Comparison of ENCODE assay signal across 28 cellular contexts in genomic region chr2:39160982-39161381, GRCh38. TPM values are rescaled to one million over a fixed set of nuclear protein-coding genes. Genes with fewer than 3 reads are reported as not detected.
A peak's percentile ranks its signal among the peaks of the same experiment; 100 is the strongest.
DNase-seq lines count a peak whose midpoint lies in the region; ATAC-seq and TF ChIP-seq lines count a peak whose summit lies in the region.
"Had no signal": no experiment of that assay in that cellular context is flagged by ENCODE, and none has a peak within 500 bp of the region (broad histone marks: within the 10 kb centered on the region; RNA-seq: fewer than 3 reads in every experiment).

No MANE protein-coding gene starts in this region.

- H3K4me2 ChIP-seq in SK-N-SH, result no peak overlapping the region

- H3K79me2 ChIP-seq in SK-N-SH (ENCODE audit: insufficient read depth), result no peaks in the 10 kb centered on the region

- H3K4me1 ChIP-seq in SK-N-SH (ENCODE audit: control insufficient read depth in 1 of 2, insufficient read depth in 2 of 2, low read depth in 1 of 2, low read length in 1 of 2) (no peaks in the 10 kb centered on the region), tibial artery (peaks cover 0 to 71% (median 10%) of the 10 kb centered on the region in 4 donors), aorta (ENCODE audit: control insufficient read depth in 1 of 2, insufficient read depth in 2 of 2, low read length in 2 of 2) (peaks cover 0 to 4% of the 10 kb centered on the region in 2 donors)
- H3K4me1 ChIP-seq: transverse colon had no signal

- no peaks in the 10 kb centered on the region for H3K9me2 ChIP-seq in SK-N-SH

- WGBS in SK-N-SH (ENCODE audit: low lambda C conversion rate), result 92% methylated on average over 3 of the region's 3 CpGs
- whole genome bisulfite sequencing in aorta, 2 donors, result 3 to 6% methylated on average over 3 of the region's 3 CpGs

- no peaks in the 10 kb centered on the region for H3F3A ChIP-seq in SK-N-SH (replicated peaks; ENCODE audit: insufficient read depth)

- H3K36me3 ChIP-seq in SK-N-SH (replicated peaks in 1 of 2; ENCODE audit: control insufficient read depth in 1 of 2, insufficient read depth in 2 of 2, low read length in 1 of 2) (no peaks in the 10 kb centered on the region), tibial artery (no peaks in the 10 kb centered on the region), aorta (ENCODE audit: control insufficient read depth in 1 of 2, insufficient read depth in 2 of 2, low read length in 1 of 2) (no peaks in the 10 kb centered on the region)
- H3K36me3 ChIP-seq: esophagus squamous epithelium, ovary, transverse colon had no signal

- H4K20me1 ChIP-seq in SK-N-SH (ENCODE audit: insufficient read depth), result no peaks in the 10 kb centered on the region

- no peaks in the 10 kb centered on the region for H3K27me3 Mint-ChIP-seq in activated T-cell treated with anti-CD3 and anti-CD28 coated beads, Interleukin-2, amount 50 U/mL, for 4 hours (ENCODE audit: low read depth)

- TF ChIP-seq CTCF in SK-N-SH (IDR thresholded peaks at IDR 0.05) (no peak), tibial artery (IDR thresholded peaks at IDR 0.05) (no peak)

- no peaks in the 10 kb centered on the region for H3K4me1 Mint-ChIP-seq in activated T-cell treated with anti-CD3 and anti-CD28 coated beads, Interleukin-2, amount 50 U/mL, for 4 hours (ENCODE audit: low read depth)

- no peak for TF ChIP-seq EP300 in SK-N-SH (IDR thresholded peaks at IDR 0.05; ENCODE audit: borderline replicate concordance in 1 of 2, low read depth in 1 of 2, low read length in 1 of 2)

- no peaks in the 10 kb centered on the region for H3K36me3 Mint-ChIP-seq in activated T-cell treated with anti-CD3 and anti-CD28 coated beads, Interleukin-2, amount 50 U/mL, for 4 hours (ENCODE audit: insufficient read depth)
- H3K36me3 Mint-ChIP-seq: CD8-positive, alpha-beta T cell; natural killer cell treated with Interleukin-12 subunit alpha and Interleukin-12 subunit beta and Interleukin-15 and Interleukin-18, amount 100 ng/mL, for 72 hours had no signal

- no peaks in the 10 kb centered on the region for H3K9me3 Mint-ChIP-seq in activated T-cell treated with anti-CD3 and anti-CD28 coated beads, Interleukin-2, amount 50 U/mL, for 4 hours
- H3K9me3 Mint-ChIP-seq: CD8-positive, alpha-beta T cell; endodermal cell; natural killer cell treated with Interleukin-12 subunit alpha and Interleukin-12 subunit beta and Interleukin-15 and Interleukin-18, amount 100 ng/mL, for 72 hours had no signal

- CTCF ChIA-PET in SK-N-SH (lab: Yijun Ruan, JAX), result interaction anchor here (0.9 to 1.9 kb wide), 3 partner anchors 18 to 213 kb away, joined by 3 to 6 read pairs (median 4); no protein-coding TSS in a partner anchor

- POLR2A ChIA-PET in SK-N-SH (lab: Yijun Ruan, JAX), result no interaction called here

- ATAC-seq in SK-N-SH treated with all-trans-retinoic acid at 6 μM for 48 hours (no peak), aorta (ENCODE audit: low FRiP score) (no peak), GM18498 (IDR thresholded peaks at IDR 0.05; ENCODE audit: unreplicated experiment) (no peak)
- ATAC-seq in activated T-cell treated with anti-CD3 and anti-CD28 coated beads, Interleukin-2, amount 50 U/mL, for 4 hours, result no peak
- ATAC-seq: CD8-positive, alpha-beta T cell; left colon; natural killer cell treated with Interleukin-12 subunit alpha and Interleukin-12 subunit beta and Interleukin-15 and Interleukin-18, amount 100 ng/mL, for 72 hours; right cardiac atrium had no signal

- H3K27ac ChIP-seq in SK-N-SH (ENCODE audit: low read depth in 2 of 2, low read length in 1 of 2) (no peak overlapping the region), tibial artery (peak overlapping the region; percentile 25 to 68), aorta (ENCODE audit: low read depth in 1 of 2, low read length in 2 of 2) (peak overlapping the region in 1 of 2 donors; percentile 69)
- H3K27ac ChIP-seq: ovary, transverse colon had no signal

- no peak overlapping the region for H3K4me3 Mint-ChIP-seq in activated T-cell treated with anti-CD3 and anti-CD28 coated beads, Interleukin-2, amount 50 U/mL, for 4 hours
- H3K4me3 Mint-ChIP-seq: CD8-positive, alpha-beta T cell; endodermal cell; natural killer cell treated with Interleukin-12 subunit alpha and Interleukin-12 subunit beta and Interleukin-15 and Interleukin-18, amount 100 ng/mL, for 72 hours; stimulated activated naive CD8-positive, alpha-beta T cell treated with anti-CD3 and anti-CD28 coated beads, Interleukin-15, Interleukin-2, amounts not matched to agents 100 ng/mL and 50 ng/mL, for 24 hours had no signal

- no peak for DNase-seq in SK-N-SH
- peak; percentile 61 for DNase-seq in fibroblast of gingiva (ENCODE audit: low read depth)
- DNase-seq in myocyte (ENCODE audit: low read depth), result peak; percentile 9
- DNase-seq in tibial artery, result no peak
- DNase-seq in aorta, result no peak
- no peak for DNase-seq in activated T-cell treated with anti-CD3 and anti-CD28 coated beads, Interleukin-2, amount 50 U/mL, for 4 hours
- DNase-seq: activated CD4-positive, alpha-beta T cell treated with anti-CD3 and anti-CD28 coated beads for 4 hours; activated naive CD4-positive, alpha-beta T cell; activated T-cell treated with anti-CD3 and anti-CD28 coated beads, Interleukin-2, amount 50 U/mL, for 48 hours; amniotic stem cell; CD8-positive, alpha-beta T cell; cortex of kidney; DMS53; endodermal cell; esophagus squamous epithelium; head of caudate nucleus; Karpas-422; left colon; MV-4-11; NCI-H69; ovary; right cardiac atrium; stimulated activated CD4-positive, alpha-beta T cell treated with anti-CD3 and anti-CD28 coated beads, Interleukin-15, amount 100 ng/mL, for 24 hours; transverse colon had no signal

- H3K9ac ChIP-seq in SK-N-SH, result no peak overlapping the region

- no peak for TF ChIP-seq RAD21 in SK-N-SH (IDR thresholded peaks at IDR 0.05; ENCODE audit: low read length)

- intact Hi-C loops in tibial artery (cut with DNase I; ENCODE audit: low total_unique reads), result no loop called here
- intact Hi-C loops in aorta (cut with DNase I), result loop anchor here (5.0 kb wide), 2 partner anchors 39 to 66 kb away; partner anchors contain the start of gene SOS1 (in 1 of the 2)

- no peak overlapping the region for H3K4me3 ChIP-seq in SK-N-SH (ENCODE audit: low read depth in 2 of 2, low read length in 1 of 2)
- no peak overlapping the region for H3K4me3 ChIP-seq in tibial artery
- no peak overlapping the region for H3K4me3 ChIP-seq in aorta (ENCODE audit: low read length in 2 of 2)
- H3K4me3 ChIP-seq: esophagus squamous epithelium, ovary, transverse colon had no signal

- H3K9me3 ChIP-seq in SK-N-SH (no peaks in the 10 kb centered on the region), tibial artery (no peaks in the 10 kb centered on the region), aorta (ENCODE audit: control insufficient read depth, low read length) (no peaks in the 10 kb centered on the region)
- H3K9me3 ChIP-seq: esophagus squamous epithelium, ovary, transverse colon had no signal

- H2AFZ ChIP-seq in SK-N-SH (ENCODE audit: low read depth), result no peak overlapping the region

- H3K27me3 ChIP-seq in SK-N-SH (ENCODE audit: insufficient read depth) (no peaks in the 10 kb centered on the region), tibial artery (no peaks in the 10 kb centered on the region), aorta (ENCODE audit: control insufficient read depth in 1 of 2, insufficient read depth in 2 of 2, low read length in 1 of 2) (no peaks in the 10 kb centered on the region)
- H3K27me3 ChIP-seq: esophagus squamous epithelium, ovary, transverse colon had no signal

TF ChIP-seq in SK-N-SH treated with all-trans-retinoic acid at 6 μM for 48 hours, 23 proteins besides CTCF, POLR2A, EP300 and RAD21:
- TF ChIP-seq CSDC2 (CRISPR knock-in tag; IDR thresholded peaks at IDR 0.05) (no peak), ISL1 (CRISPR knock-in tag; IDR thresholded peaks at IDR 0.05) (peak; percentile 68)

TF ChIP-seq in SK-N-SH, 30 proteins besides CTCF, POLR2A, EP300 and RAD21 (continues in another document):
- TF ChIP-seq FOSL2 (IDR thresholded peaks at IDR 0.05; ENCODE audit: borderline replicate concordance, low read depth) (no peak), TCF12 (IDR thresholded peaks at IDR 0.05) (no peak), CHD2 (IDR thresholded peaks at IDR 0.05; ENCODE audit: low read length, partially characterized antibody) (no peak), MXI1 (IDR thresholded peaks at IDR 0.05; ENCODE audit: low read depth, low read length) (no peak), REST (IDR thresholded peaks at IDR 0.05; ENCODE audit: low read depth, low read length) (no peak), FOXJ3 (CRISPR knock-in tag; IDR thresholded peaks at IDR 0.05) (no peak)

RNA-seq across cellular contexts. Expression of gene SOS1, which starts 40.1 kb away (rescaled TPM):
- polyA plus RNA-seq in SK-N-SH (2012; rRNA removed) (12.8 and 14.6 TPM in 2 replicates), aorta (10 to 100 TPM in 1 of 2 donors, 1 to 10 TPM in 1; 7.6 to 20.6 TPM)
- polyA plus RNA-seq in SK-N-SH (2012; cell fraction: cytosol; rRNA removed), result 10.8 and 12.0 TPM in 2 replicates
- 9.7 and 30.1 TPM in 2 replicates for polyA plus RNA-seq in SK-N-SH (2012; cell fraction: nucleus; rRNA removed)
- total RNA-seq in myocyte (22.4 and 23.7 TPM in 2 replicates), aorta (10 to 100 TPM; 45.3 to 67.9 TPM)
- polyA plus RNA-seq in myocyte (2012), result 8.4 TPM
- 10 to 100 TPM; 21.0 to 31.5 (median 24.7) TPM for total RNA-seq in activated T-cell treated with anti-CD3 and anti-CD28 coated beads, Interleukin-2, amount 50 U/mL, for 4 hours

Comparison
In these comparisons a context has a peak if more than half of its experiments do, and no peak if none do; other contexts are left out.
1. DNase-seq: peak in fibroblast of gingiva (single experiment) and myocyte (single experiment); none in SK-N-SH (single experiment), tibial artery (0 of 2), aorta (0 of 2) and activated T-cell treated with anti-CD3 and anti-CD28 coated beads, Interleukin-2, amount 50 U/mL, for 4 hours (single experiment).
2. H3K27ac ChIP-seq: peak in tibial artery (2 of 2); none in SK-N-SH (0 of 2).